ENCODE assay signal across 21 cellular contexts in genomic region chr2:142574388-142574787, GRCh38.
DNase-seq lines count a peak whose midpoint lies in the region; ATAC-seq, FAIRE-seq and TF ChIP-seq lines count a peak whose summit lies in the region.
"Had no signal": no experiment of that assay in that cellular context is flagged by ENCODE, and none has a peak within 500 bp of the region (broad histone marks: within the 10 kb centered on the region; RNA-seq: fewer than 3 reads in every experiment).

No MANE protein-coding gene starts in this region.

- no peak overlapping the region for H3K4me3 ChIP-seq in A549
- H3K4me3 ChIP-seq in A673 (ENCODE audit: low read depth, low read length, poor library complexity, severe bottlenecking) = no peak overlapping the region
- H3K4me3 ChIP-seq in PC-9 = no peak overlapping the region
- H3K4me3 ChIP-seq: BLaER1 treated with 17β-estradiol and CSF1 and Interleukin-3, amounts not matched to agents 10 nM and 100 nM had no signal

- no peaks in the 10 kb centered on the region for H3K9me2 ChIP-seq in PC-9 (ENCODE audit: insufficient read depth)

- H3K4me2 ChIP-seq in A549 (no peak overlapping the region), PC-9 (no peak overlapping the region)
- H3K4me2 ChIP-seq: BLaER1 treated with 17β-estradiol and CSF1 and Interleukin-3, amounts not matched to agents 10 nM and 100 nM had no signal

- no peak for TF ChIP-seq POLR2A in A549 (IDR thresholded peaks at IDR 0.05; ENCODE audit: low read length)

- H3F3A ChIP-seq in PC-9 (ENCODE audit: insufficient read depth, low read depth) = no peaks in the 10 kb centered on the region

- no peaks in the 10 kb centered on the region for H3K27me3 ChIP-seq in A673 (replicated peaks; ENCODE audit: insufficient read depth, low read depth, low read length, poor library complexity)
- H3K27me3 ChIP-seq in PC-9 (ENCODE audit: insufficient read depth, low read depth) = no peaks in the 10 kb centered on the region
- H3K27me3 ChIP-seq: BLaER1 treated with 17β-estradiol and CSF1 and Interleukin-3, amounts not matched to agents 10 nM and 100 nM had no signal

- H3K79me2 ChIP-seq in PC-9 (ENCODE audit: low read depth) = no peaks in the 10 kb centered on the region

- no peaks in the 10 kb centered on the region for H3K9me3 ChIP-seq in A549
- peaks cover 18% of the 10 kb centered on the region for H3K9me3 ChIP-seq in A673 (ENCODE audit: low read depth, low read length, poor library complexity, severe bottlenecking)
- H3K9me3 ChIP-seq in PC-9 (ENCODE audit: insufficient read depth, low read depth) = no peaks in the 10 kb centered on the region
- H3K9me3 ChIP-seq: BLaER1 treated with 17β-estradiol and CSF1 and Interleukin-3, amounts not matched to agents 10 nM and 100 nM; Caco-2 had no signal

- no peak for TF ChIP-seq CTCF in A549 (IDR thresholded peaks at IDR 0.05)
- no peak for TF ChIP-seq CTCF in A673 (conservative IDR thresholded peaks at IDR 0.05; ENCODE audit: low read depth, low read length)
- TF ChIP-seq CTCF in PC-9 (conservative IDR thresholded peaks at IDR 0.05) = no peak

- ATAC-seq in A549 (no peak), HG02973 (IDR thresholded peaks at IDR 0.05; ENCODE audit: unreplicated experiment) (no peak)
- ATAC-seq: CD8-positive, alpha-beta T cell had no signal

- TF ChIP-seq EP300 in A549 (IDR thresholded peaks at IDR 0.05) = no peak

- DNase-seq in A549 (ENCODE audit: low read depth in 1 of 2, low spot score in 1 of 2) = no peak
- DNase-seq in A673 (ENCODE audit: low spot score) = no peak
- DNase-seq in PC-9 = no peak
- DNase-seq in iPS-NIHi11 (ENCODE audit: low spot score) = no peak
- DNase-seq in AML-193 (lab: John Stamatoyannopoulos, UW) = no peak
- DNase-seq: 8988T; ACHN; Caco-2; Calu3; CD4-positive, alpha-beta T cell; CD8-positive, alpha-beta T cell; DMS79 treated with DMSO at 0.1 percent for 48 hours; GF-D8 had no signal

- CTCF ChIA-PET in A549 (lab: Yijun Ruan, JAX) (no interaction called here), A673 (lab: Charles Lee) (no interaction called here), PC-9 (lab: Charles Lee) (no interaction called here)

- intact Hi-C loops in A673 (cut with micrococcal nuclease; ENCODE audit: unreplicated experiment) = no loop called here
- intact Hi-C loops in PC-9 (cut with micrococcal nuclease; ENCODE audit: unreplicated experiment) = no loop called here

- no peak overlapping the region for H3K27ac ChIP-seq in A549
- peak overlapping the region; percentile 78 for H3K27ac ChIP-seq in A673 (ENCODE audit: low read depth, low read length, poor library complexity, severe bottlenecking)
- no peak overlapping the region for H3K27ac ChIP-seq in PC-9
- H3K27ac ChIP-seq: BLaER1 treated with 17β-estradiol and CSF1 and Interleukin-3, amounts not matched to agents 10 nM and 100 nM; C4-2B had no signal

- no peaks in the 10 kb centered on the region for H4K20me1 ChIP-seq in PC-9 (ENCODE audit: insufficient read depth)
- H4K20me1 ChIP-seq: BLaER1 treated with 17β-estradiol and CSF1 and Interleukin-3, amounts not matched to agents 10 nM and 100 nM had no signal

- no peak for FAIRE-seq in A549 (lab: Jason Lieb, UNC)
- FAIRE-seq: A204.1, D721Med, G401.6, GM12891, GM19239 had no signal

- no peak for TF ChIP-seq RAD21 in A549 (conservative IDR thresholded peaks at IDR 0.05 in 1 of 2, IDR thresholded peaks at IDR 0.05 in 1 of 2)

- BruUV-seq in A673 (replicated peaks; lab: Mats Ljungman, UMichigan) (no TSS peak), PC-9 (replicated peaks; lab: Mats Ljungman, UMichigan) (no TSS peak)

- H3K4me1 ChIP-seq in A549 (no peaks in the 10 kb centered on the region), A673 (ENCODE audit: insufficient read depth, low read length, poor library complexity, severe bottlenecking) (peaks cover 23% of the 10 kb centered on the region), PC-9 (replicated peaks; ENCODE audit: insufficient read depth) (no peaks in the 10 kb centered on the region)
- H3K4me1 ChIP-seq: BLaER1 treated with 17β-estradiol and CSF1 and Interleukin-3, amounts not matched to agents 10 nM and 100 nM; Caco-2 had no signal

- POLR2A ChIA-PET in A549 (lab: Yijun Ruan, JAX) (no interaction called here), A673 (lab: Charles Lee; ENCODE audit: low non-redundant PET) (interaction anchor here (0.6 kb wide), 1 partner anchor 124 kb away, joined by 3 read pairs; no protein-coding TSS in a partner anchor), PC-9 (lab: Charles Lee; ENCODE audit: unreplicated experiment) (no interaction called here)

- H3K36me3 ChIP-seq in A673 (ENCODE audit: insufficient read depth, low read length, poor library complexity, severe bottlenecking) = peaks cover 10% of the 10 kb centered on the region
- H3K36me3 ChIP-seq in PC-9 (ENCODE audit: low read depth) = no peaks in the 10 kb centered on the region
- H3K36me3 ChIP-seq: BLaER1 treated with 17β-estradiol and CSF1 and Interleukin-3, amounts not matched to agents 10 nM and 100 nM had no signal

- peak overlapping the region; percentile 53; the same call in 1 of the 2 replicates for H2AFZ ChIP-seq in PC-9

TF ChIP-seq in A549, 52 proteins besides CTCF, POLR2A, EP300 and RAD21:
- no peak for TF ChIP-seq GATA3 (IDR thresholded peaks at IDR 0.05; ENCODE audit: borderline replicate concordance)
- TF ChIP-seq MAFK (IDR thresholded peaks at IDR 0.05; ENCODE audit: partially characterized antibody) = peak; percentile 8
